16 cellular contexts compared by ENCODE assay signal in the genomic region with DNA sequence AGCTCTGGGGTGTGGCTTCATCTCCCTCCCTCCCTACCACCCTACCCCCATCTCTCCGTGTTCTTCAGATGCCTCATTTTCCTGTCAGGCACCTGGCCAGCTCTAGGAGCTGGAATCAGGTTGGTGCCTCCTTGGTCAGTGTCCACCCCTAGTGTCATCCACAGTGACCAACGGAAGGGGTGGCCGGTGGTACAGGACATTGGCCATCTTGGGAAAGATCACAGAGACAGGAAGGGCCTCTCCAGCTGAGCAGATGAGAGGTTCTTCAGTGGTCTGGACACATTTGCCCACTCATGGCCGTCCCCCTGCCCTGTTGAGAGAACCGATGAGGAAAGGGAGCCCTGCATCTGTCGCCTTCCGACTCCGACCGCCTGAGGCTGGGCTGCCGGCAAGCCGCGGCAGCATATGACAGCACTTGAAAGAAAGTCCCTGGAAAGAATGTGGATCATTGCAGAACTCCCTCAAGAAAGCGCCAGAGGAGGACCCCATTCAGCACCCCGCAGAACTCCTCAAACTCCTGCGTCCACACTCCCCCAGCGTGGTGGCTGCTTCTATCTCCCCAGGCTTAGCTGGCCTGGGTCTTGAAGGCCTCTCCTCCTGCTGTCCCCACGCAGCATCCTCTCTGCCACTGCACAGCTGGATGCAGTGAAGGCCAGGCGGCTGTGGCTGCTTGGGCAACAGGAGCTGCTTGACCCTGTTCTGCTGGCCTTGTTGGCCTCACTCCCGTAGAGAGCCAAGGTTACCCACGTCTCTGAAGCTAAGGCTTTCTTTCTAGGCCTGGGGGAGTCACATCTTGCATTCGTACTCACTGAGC. TPM values are rescaled to one million over a fixed set of nuclear protein-coding genes. Genes with fewer than 3 reads are reported as not detected.
DNase-seq lines count a peak whose midpoint lies in the region; ATAC-seq, FAIRE-seq and TF ChIP-seq lines count a peak whose summit lies in the region.
"Had no signal": no experiment of that assay in that cellular context is flagged by ENCODE, and none has a peak within 500 bp of the region (broad histone marks: within the 10 kb centered on the region; RNA-seq: fewer than 3 reads in every experiment).

No MANE protein-coding gene starts in this region.

- 60 to 72% methylated on average over 13 to 21 of the region's 21 CpGs for WGBS in testis, 2 donors

- no peak overlapping the region for H3K27ac ChIP-seq in kidney (ENCODE audit: low read depth in 2 of 2, low read length in 2 of 2)
- H3K27ac ChIP-seq in testis, result no peak overlapping the region
- H3K27ac ChIP-seq: brain microvascular endothelial cell, ovary, SJCRH30 had no signal

- H3K27me3 Mint-ChIP-seq in activated naive CD4-positive, alpha-beta T cell treated with anti-CD3 and anti-CD28 coated beads, Interleukin-2, amount 50 U/mL, for 24 hours, result no peaks in the 10 kb centered on the region
- H3K27me3 Mint-ChIP-seq in activated CD4-positive, alpha-beta memory T cell treated with anti-CD3 and anti-CD28 coated beads for 36 hours, result no peaks in the 10 kb centered on the region

- intact Hi-C loops in activated CD4-positive, alpha-beta memory T cell treated with anti-CD3 and anti-CD28 coated beads for 36 hours (cut with micrococcal nuclease), result loop anchor here (10.0 kb wide), 1 partner anchor 52 kb away; the partner anchor contains the start of gene TERT
- intact Hi-C loops in kidney (cut with DNase I), result no loop called here
- intact Hi-C loops in testis (cut with DNase I; ENCODE audit: low total_unique reads), result no loop called here
- intact Hi-C loops in sciatic nerve (cut with DNase I), result no loop called here

- peak overlapping the region; percentile 88 for H3K27ac Mint-ChIP-seq in activated naive CD4-positive, alpha-beta T cell treated with anti-CD3 and anti-CD28 coated beads, Interleukin-2, amount 50 U/mL, for 24 hours
- no peak overlapping the region for H3K27ac Mint-ChIP-seq in activated CD4-positive, alpha-beta memory T cell treated with anti-CD3 and anti-CD28 coated beads for 36 hours

- H3K4me1 ChIP-seq in kidney (ENCODE audit: control insufficient read depth in 1 of 2, insufficient read depth in 1 of 2, low read depth in 1 of 2, low read length in 2 of 2) (peaks cover 8 to 19% of the 10 kb centered on the region in 2 donors), testis (peaks cover 19% of the 10 kb centered on the region)
- H3K4me1 ChIP-seq: SJCRH30 had no signal

- H3K36me3 ChIP-seq in kidney (ENCODE audit: control insufficient read depth in 1 of 2, insufficient read depth in 2 of 2, low read length in 2 of 2) (peaks cover 2 to 6% of the 10 kb centered on the region in 2 donors), testis (ENCODE audit: low read depth, missing control alignments) (no peaks in the 10 kb centered on the region)
- H3K36me3 ChIP-seq: ovary, SJCRH30 had no signal

- H3K4me3 Mint-ChIP-seq in activated naive CD4-positive, alpha-beta T cell treated with anti-CD3 and anti-CD28 coated beads, Interleukin-2, amount 50 U/mL, for 24 hours, result peak overlapping the region; percentile 86
- peak overlapping the region; percentile 73 for H3K4me3 Mint-ChIP-seq in activated CD4-positive, alpha-beta memory T cell treated with anti-CD3 and anti-CD28 coated beads for 36 hours

- H3K4me1 Mint-ChIP-seq in activated naive CD4-positive, alpha-beta T cell treated with anti-CD3 and anti-CD28 coated beads, Interleukin-2, amount 50 U/mL, for 24 hours, result peaks cover 19% of the 10 kb centered on the region
- H3K4me1 Mint-ChIP-seq in activated CD4-positive, alpha-beta memory T cell treated with anti-CD3 and anti-CD28 coated beads for 36 hours (ENCODE audit: low read depth), result peaks cover 23% of the 10 kb centered on the region

- POLR2A ChIA-PET in activated CD4-positive, alpha-beta memory T cell treated with anti-CD3 and anti-CD28 coated beads for 36 hours (lab: Charles Lee), result no interaction called here

- peaks cover 7% of the 10 kb centered on the region for H3K36me3 Mint-ChIP-seq in activated naive CD4-positive, alpha-beta T cell treated with anti-CD3 and anti-CD28 coated beads, Interleukin-2, amount 50 U/mL, for 24 hours
- peaks cover 13% of the 10 kb centered on the region for H3K36me3 Mint-ChIP-seq in activated CD4-positive, alpha-beta memory T cell treated with anti-CD3 and anti-CD28 coated beads for 36 hours

- TF ChIP-seq POLR2A in testis (IDR thresholded peaks at IDR 0.05), result no peak

- no peaks in the 10 kb centered on the region for H3K9me3 Mint-ChIP-seq in activated naive CD4-positive, alpha-beta T cell treated with anti-CD3 and anti-CD28 coated beads, Interleukin-2, amount 50 U/mL, for 24 hours
- H3K9me3 Mint-ChIP-seq in activated CD4-positive, alpha-beta memory T cell treated with anti-CD3 and anti-CD28 coated beads for 36 hours, result no peaks in the 10 kb centered on the region

- no peaks in the 10 kb centered on the region for H3K27me3 ChIP-seq in testis
- H3K27me3 ChIP-seq: brain microvascular endothelial cell, ovary, SJCRH30 had no signal

- H3K9me3 ChIP-seq in kidney (ENCODE audit: control insufficient read depth in 1 of 2, low read length in 2 of 2) (no peaks in the 10 kb centered on the region), testis (no peaks in the 10 kb centered on the region)
- H3K9me3 ChIP-seq: ovary, SJCRH30 had no signal

- no peak for TF ChIP-seq CTCF in kidney (IDR thresholded peaks at IDR 0.05; ENCODE audit: borderline replicate concordance, extremely low read depth, insufficient read depth)
- TF ChIP-seq CTCF in testis (IDR thresholded peaks at IDR 0.05), result no peak

- CTCF ChIA-PET in activated CD4-positive, alpha-beta memory T cell treated with anti-CD3 and anti-CD28 coated beads for 36 hours (lab: Charles Lee), result no interaction called here

- ATAC-seq in sciatic nerve, result no peak

- no peak for DNase-seq in activated naive CD4-positive, alpha-beta T cell treated with anti-CD3 and anti-CD28 coated beads, Interleukin-2, amount 50 U/mL, for 16 hours
- no peak for DNase-seq in activated CD4-positive, alpha-beta memory T cell treated with anti-CD3 and anti-CD28 coated beads for 36 hours
- DNase-seq in kidney (peak; percentile 61), testis (peak; percentile 47), OCI-M1 (lab: John Stamatoyannopoulos, UW) (no peak), sciatic nerve (ENCODE audit: low spot score) (no peak), DMS114 treated with DMSO at 0.1 percent for 48 hours (lab: John Stamatoyannopoulos, UW; ENCODE audit: unreplicated experiment) (no peak)
- DNase-seq: brain microvascular endothelial cell; effector CD8-positive, alpha-beta T cell; EL; ovary had no signal

- H3K4me3 ChIP-seq in kidney (ENCODE audit: low read length in 2 of 2) (no peak overlapping the region), testis (no peak overlapping the region)
- H3K4me3 ChIP-seq: SJCRH30, smooth muscle cell had no signal

- FAIRE-seq in kidney (lab: Jason Lieb, UNC), result no peak

- H3K9ac ChIP-seq in kidney (ENCODE audit: low read length in 2 of 2), result no peak overlapping the region

RNA-seq across cellular contexts. Expression of gene CLPTM1L, which starts 1.9 kb away (rescaled TPM):
- total RNA-seq in activated CD4-positive, alpha-beta memory T cell treated with anti-CD3 and anti-CD28 coated beads for 36 hours, result 10 to 100 TPM; 70.1 to 72.9 TPM
- total RNA-seq in kidney, result 96.6 TPM
- 135 TPM for polyA plus RNA-seq in kidney (ENCODE audit: insufficient read depth, low read depth, low replicate concordance)
- total RNA-seq in testis, result 100 to 1,000 TPM; 150 to 170 TPM
- polyA plus RNA-seq in testis (ENCODE audit: insufficient read depth, low read depth, low replicate concordance), result 148 TPM
- total RNA-seq in sciatic nerve, result 56.3 TPM

RNA-seq across cellular contexts. Expression of gene TERT, which starts 52.0 kb away (rescaled TPM):
- total RNA-seq in activated CD4-positive, alpha-beta memory T cell treated with anti-CD3 and anti-CD28 coated beads for 36 hours, result 1 to 10 TPM; 4.7 to 7.3 TPM
- total RNA-seq in kidney (0.91 TPM), testis (1 to 10 TPM; 4.4 to 5.5 TPM), sciatic nerve (0.85 TPM)
- polyA plus RNA-seq in kidney (ENCODE audit: insufficient read depth, low read depth, low replicate concordance) (not detected), testis (ENCODE audit: insufficient read depth, low read depth, low replicate concordance) (2.1 TPM)
- total RNA-seq: fibroblast of villous mesenchyme, lung microvascular endothelial cell, SJCRH30, smooth muscle cell had no signal
- polyA plus RNA-seq: ovary, smooth muscle cell had no signal

Comparison
In these comparisons a context has a peak if more than half of its experiments do, and no peak if none do; other contexts are left out.
1. DNase-seq: peak in kidney (single experiment) and testis (single experiment); none in activated naive CD4-positive, alpha-beta T cell treated with anti-CD3 and anti-CD28 coated beads, Interleukin-2, amount 50 U/mL, for 16 hours (single experiment), activated CD4-positive, alpha-beta memory T cell treated with anti-CD3 and anti-CD28 coated beads for 36 hours (single experiment), OCI-M1 (single experiment), sciatic nerve (single experiment) and DMS114 treated with DMSO at 0.1 percent for 48 hours (single experiment).